In the genomic region with DNA sequence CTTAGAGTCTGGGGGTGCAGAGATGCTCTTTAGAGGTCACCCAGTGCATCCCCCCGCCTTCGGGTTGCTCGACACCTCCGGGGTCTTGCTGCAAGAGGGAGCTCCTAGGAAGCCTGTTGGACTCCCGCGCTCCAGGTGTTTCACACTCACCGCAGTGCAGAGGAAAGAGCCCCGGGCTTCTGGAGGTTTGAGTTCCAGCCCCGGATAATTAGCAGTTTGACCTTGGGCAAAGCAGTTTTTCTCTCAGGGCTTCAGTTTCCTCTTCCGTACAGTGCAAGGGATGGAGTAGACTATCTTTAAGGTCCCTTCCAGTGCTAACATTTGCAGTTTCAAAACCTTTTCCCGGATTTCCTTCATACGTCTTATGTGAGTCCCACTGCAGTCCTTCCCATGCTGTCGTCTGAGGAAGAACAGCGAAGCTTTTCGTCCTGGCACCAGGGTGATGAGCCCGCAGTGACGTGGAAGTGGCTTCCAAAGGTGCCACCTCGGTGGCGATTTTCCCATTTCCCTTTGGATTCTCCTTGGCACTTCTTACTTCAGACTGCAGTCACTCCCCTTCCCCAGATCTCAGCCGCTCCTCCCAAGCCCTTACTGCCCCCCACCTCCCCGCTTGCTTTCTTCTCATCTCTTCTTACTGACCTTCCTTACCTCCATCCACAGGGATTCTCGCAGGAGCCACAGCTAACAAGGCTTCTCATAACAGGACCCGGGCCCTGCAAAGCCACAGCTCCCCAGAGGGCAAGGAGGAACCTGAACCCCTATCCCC, we compare ENCODE assay signal across 8 cellular contexts. TPM values are rescaled to one million over a fixed set of nuclear protein-coding genes. Genes with fewer than 3 reads are reported as not detected.
DNase-seq lines count a peak whose midpoint lies in the region; ATAC-seq, FAIRE-seq and TF ChIP-seq lines count a peak whose summit lies in the region.

No MANE protein-coding gene starts in this region.

- BruUV-seq in GM12878 (replicated peaks; lab: Mats Ljungman, UMichigan), result no TSS peak

- no peak for ATAC-seq in GM12878
- no peak for ATAC-seq in right lobe of liver
- no peak for ATAC-seq in GM21619 (IDR thresholded peaks at IDR 0.05; ENCODE audit: unreplicated experiment)
- ATAC-seq in GM21529 (IDR thresholded peaks at IDR 0.05; ENCODE audit: unreplicated experiment), result no peak

- H4K20me1 ChIP-seq in BLaER1 (peaks cover 36% of the 10 kb centered on the region), GM12878 (ENCODE audit: control insufficient read depth, insufficient read depth) (no peaks in the 10 kb centered on the region)

- no peak for TF ChIP-seq CTCF in HL-60 (IDR thresholded peaks at IDR 0.05; ENCODE audit: insufficient read depth, low read length)
- TF ChIP-seq CTCF in GM12878 (IDR thresholded peaks at IDR 0.05 in 2 of 3, conservative IDR thresholded peaks at IDR 0.05 in 1 of 3; ENCODE audit: control insufficient read depth in 2 of 3, extremely low read depth in 1 of 3, insufficient read depth in 1 of 3, low read depth in 3 of 3, low read length in 3 of 3), result no peak
- TF ChIP-seq CTCF in right lobe of liver (IDR thresholded peaks at IDR 0.05), result no peak
- TF ChIP-seq CTCF in transverse colon (IDR thresholded peaks at IDR 0.05), result no peak

- H3K36me3 ChIP-seq in BLaER1, result peaks cover 49% of the 10 kb centered on the region
- peaks cover 20% of the 10 kb centered on the region in 2 experiments for H3K36me3 ChIP-seq in GM12878 (ENCODE audit: control insufficient read depth in 2 of 2, insufficient read depth in 2 of 2, low read length in 1 of 2)
- H3K36me3 ChIP-seq in right lobe of liver, result peaks cover 6 to 41% (median 25%) of the 10 kb centered on the region in 4 donors
- H3K36me3 ChIP-seq in transverse colon, result peaks cover 0 to 28% (median 13%) of the 10 kb centered on the region in 4 donors

- TF ChIP-seq EP300 in GM12878 (IDR thresholded peaks at IDR 0.05; ENCODE audit: borderline replicate concordance in 1 of 2, control insufficient read depth in 1 of 2, low read depth in 2 of 2, low read length in 2 of 2) (no peak), transverse colon (IDR thresholded peaks at IDR 0.05; ENCODE audit: low read depth) (no peak)

- no peak for FAIRE-seq in GM12878 (lab: Jason Lieb, UNC)

- H2AFZ ChIP-seq in GM12878 (ENCODE audit: control insufficient read depth, low read depth, low read length), result peak overlapping the region; percentile 66

- DNase-seq in HL-60 (ENCODE audit: low read depth in 1 of 2, low spot score in 1 of 2), result peak in 1 of 2 experiments; percentile 21
- DNase-seq in GM12878 (ENCODE audit: low read depth, low spot score), result no peak
- DNase-seq in right lobe of liver, result no peak
- DNase-seq in transverse colon, result peak; percentile 43
- DNase-seq in NCI-H2196 (lab: John Stamatoyannopoulos, UW; ENCODE audit: unreplicated experiment), result no peak

- TF ChIP-seq RAD21 in GM12878 (IDR thresholded peaks at IDR 0.05; ENCODE audit: insufficient read depth, low read depth, low read length), result no peak

- intact Hi-C loops in GM12878 (cut with micrococcal nuclease; ENCODE audit: unreplicated experiment), result loop anchor here (1.0 to 5.0 kb wide), 3 partner anchors 84 to 296 kb away; partner anchors contain the start of genes CNOT9 and USP37
- intact Hi-C loops in right lobe of liver (cut with DNase I), result no loop called here
- intact Hi-C loops in transverse colon (cut with DNase I; ENCODE audit: low total_unique reads), result loop anchor here (1.0 kb wide), 1 partner anchor 125 kb away; no protein-coding TSS in a partner anchor

- RAD21 ChIA-PET in GM12878 (lab: Charles Lee; ENCODE audit: unreplicated experiment), result interaction anchor here (0.7 to 7.3 kb wide), 27 partner anchors 9 to 417 kb away, joined by 3 to 141 read pairs (median 4); partner anchors contain the start of genes BCS1L, CATIP, CTDSP1 and TMBIM1

- H3K27me3 ChIP-seq in BLaER1, result no peaks in the 10 kb centered on the region
- no peaks in the 10 kb centered on the region for H3K27me3 ChIP-seq in HL-60 (ENCODE audit: insufficient read depth, poor library complexity, severe bottlenecking)
- no peaks in the 10 kb centered on the region for H3K27me3 ChIP-seq in GM12878 (replicated peaks in 1 of 2; ENCODE audit: control insufficient read depth in 2 of 2, insufficient read depth in 2 of 2, low read length in 1 of 2)
- no peaks in the 10 kb centered on the region for H3K27me3 ChIP-seq in right lobe of liver
- H3K27me3 ChIP-seq in transverse colon, result no peaks in the 10 kb centered on the region

- H3K4me2 ChIP-seq in BLaER1 (peak overlapping the region; percentile 94), GM12878 (ENCODE audit: control insufficient read depth, insufficient read depth) (peak overlapping the region; percentile 90)

- H3K9me3 ChIP-seq in BLaER1 (no peaks in the 10 kb centered on the region), GM12878 (replicated peaks; ENCODE audit: control insufficient read depth, insufficient read depth, low read length) (no peaks in the 10 kb centered on the region), right lobe of liver (no peaks in the 10 kb centered on the region), transverse colon (no peaks in the 10 kb centered on the region)

- 2% methylated on average over 23 of the region's 23 CpGs for WGBS in GM12878 (ENCODE audit: insufficient coverage, insufficient replicate concordance, low lambda C conversion rate, missing lambda C conversion rate)
- 4% methylated on average over 23 of the region's 23 CpGs for WGBS in right lobe of liver (ENCODE audit: insufficient coverage, low coverage, low lambda C conversion rate, missing lambda C conversion rate)
- WGBS in transverse colon (ENCODE audit: low coverage in 1 of 2), 2 donors, result 4% methylated on average over 14 to 23 of the region's 23 CpGs

- no peak for TF ChIP-seq POLR2A in GM12878 (IDR thresholded peaks at IDR 0.05; ENCODE audit: low read depth, low read length)
- TF ChIP-seq POLR2A in right lobe of liver (IDR thresholded peaks at IDR 0.05), result no peak
- peak; percentile 6 for TF ChIP-seq POLR2A in transverse colon (IDR thresholded peaks at IDR 0.05)

- H3K27ac ChIP-seq in BLaER1, result peak overlapping the region; percentile 55
- peak overlapping the region; percentile 64 for H3K27ac ChIP-seq in HL-60 (replicated peaks)
- peak overlapping the region; percentile 36 for H3K27ac ChIP-seq in GM12878 (ENCODE audit: control insufficient read depth, insufficient read depth)
- peak overlapping the region in 2 of 3 donors; percentile 45 to 52 for H3K27ac ChIP-seq in right lobe of liver
- H3K27ac ChIP-seq in transverse colon, result peak overlapping the region; percentile 85 to 89 (median 88)

- H3K79me2 ChIP-seq in GM12878 (ENCODE audit: control insufficient read depth, insufficient read depth, low read length), result peaks cover 19% of the 10 kb centered on the region

- H3K4me3 ChIP-seq in BLaER1 (peak overlapping the region; percentile 84), HL-60 (replicated peaks; ENCODE audit: insufficient read depth, low read length) (peak overlapping the region; percentile 88), GM12878 (peak overlapping the region; percentile 88), right lobe of liver (peak overlapping the region; percentile 66 to 96 (median 95)), transverse colon (peak overlapping the region; percentile 63 to 98 (median 84))

- H3K9ac ChIP-seq in BLaER1 (peak overlapping the region; percentile 81), GM12878 (ENCODE audit: control insufficient read depth, insufficient read depth, low read length) (peak overlapping the region; percentile 65)

- H3K4me1 ChIP-seq in BLaER1 (peaks cover 39% of the 10 kb centered on the region), GM12878 (ENCODE audit: control insufficient read depth, insufficient read depth, low read length) (peaks cover 18% of the 10 kb centered on the region), right lobe of liver (peaks cover 0 to 32% (median 17%) of the 10 kb centered on the region in 4 donors), transverse colon (peaks cover 26 to 59% (median 44%) of the 10 kb centered on the region in 4 donors)

- POLR2A ChIA-PET in GM12878 (lab: Charles Lee), result interaction anchor here (0.5 to 6.8 kb wide), 18 partner anchors 13 to 806 kb away, joined by 3 to 84 read pairs (median 4); partner anchors contain the start of genes ARPC2 and TMBIM1

- SMC1A ChIA-PET in GM12878 (lab: Charles Lee; ENCODE audit: uncharacterized antibody, unreplicated experiment), result interaction anchor here (0.6 to 7.6 kb wide), 18 partner anchors 17 to 300 kb away, joined by 3 to 194 read pairs (median 4); partner anchors contain the start of genes CATIP and TMBIM1

- in situ Hi-C loops in GM12878 (cut with MboI) (no loop called here), transverse colon (cut with MboI; ENCODE audit: low pct_ligation_motif_present in 1 of 4, low pct_unique_long_range_greater_than_20kb in 1 of 4, low sequenced_read_pairs in 3 of 4) (no loop called here)

- CTCF ChIA-PET in GM12878 (lab: Yijun Ruan, JAX), result interaction anchor here (0.7 to 7.0 kb wide), 27 partner anchors 10 to 416 kb away, joined by 3 to 154 read pairs (median 6); partner anchors contain the start of genes ARPC2, CATIP, GPBAR1 and RNF25

RNA-seq across cellular contexts. Expression of gene PNKD, which starts 0.6 kb away (rescaled TPM):
- 19.8 and 82.8 TPM in 2 replicates for total RNA-seq in GM12878 (2013; cell fraction: nucleolus; rRNA removed)
- 41.9 and 42.3 TPM in 2 replicates for total RNA-seq in GM12878 (2014; rRNA removed)
- total RNA-seq in GM12878 (2014; rRNA removed; fragmentation: Illumina TruSeq; extraction: Trizol), result 27.2 and 28.5 TPM in 2 replicates
- total RNA-seq in GM12878 (2021), result 42.0 and 45.1 TPM in 2 replicates
- 23.5 TPM for polyA plus RNA-seq in GM12878 (2011; ENCODE audit: low read depth)
- 26.3 and 54.9 TPM in 2 replicates for polyA plus RNA-seq in GM12878 (2011; rRNA removed)
- polyA plus RNA-seq in GM12878 (2011; cell fraction: cytosol; rRNA removed), result 79.6 and 84.9 TPM in 2 replicates
- 82.3 and 86.2 TPM in 2 replicates for polyA plus RNA-seq in GM12878 (2011; cell fraction: nucleus; rRNA removed)
- polyA plus RNA-seq in GM12878 (2012), result 34.0 and 41.6 TPM in 2 replicates
- polyA plus RNA-seq in GM12878 (2014; fragmentation: Illumina TruSeq; extraction: Trizol), result 15.8 and 41.6 TPM in 2 replicates
- polyA plus RNA-seq in GM12878 (2014; fragmentation: Nextera tagmentation; extraction: Ambion mirVana), result 100 to 1,000 TPM in 1 of 2 experiments, 10 to 100 TPM in 1; 72.6 to 104 TPM
- polyA plus RNA-seq in GM12878 (2014; rRNA removed), result 67.7 and 72.6 TPM in 2 replicates
- polyA plus RNA-seq in GM12878 (2016; fragmentation: Nextera tagmentation; extraction: Ambion mirVana), result 100 to 1,000 TPM in 1 of 2 experiments, 10 to 100 TPM in 1; 90.9 to 106 TPM
- polyA minus RNA-seq in GM12878 (2011; rRNA and poly(A)+ RNA removed), result 14.6 and 25.1 TPM in 2 replicates
- polyA minus RNA-seq in GM12878 (2011; cell fraction: cytosol; rRNA and poly(A)+ RNA removed), result 11.8 and 12.7 TPM in 2 replicates
- polyA minus RNA-seq in GM12878 (2011; cell fraction: nucleus; rRNA and poly(A)+ RNA removed), result 11.6 and 18.2 TPM in 2 replicates
- total RNA-seq in right lobe of liver, result 100 to 1,000 TPM in 4 of 6 experiments, 10 to 100 TPM in 2; 78.5 to 137 (median 115) TPM
- 100 to 1,000 TPM in 2 of 4 donors, 10 to 100 TPM in 2; 14.3 to 111 (median 100) TPM for total RNA-seq in transverse colon

RNA-seq across cellular contexts. Expression of gene AAMP, which starts 1.0 kb away (rescaled TPM):
- 31.5 and 34.1 TPM in 2 replicates for total RNA-seq in GM12878 (2013; cell fraction: nucleolus; rRNA removed)
- total RNA-seq in GM12878 (2014; rRNA removed), result 97.1 and 114 TPM in 2 replicates
- total RNA-seq in GM12878 (2014; rRNA removed; fragmentation: Illumina TruSeq; extraction: Trizol), result 70.6 and 71.7 TPM in 2 replicates
- 64.8 and 66.3 TPM in 2 replicates for total RNA-seq in GM12878 (2021)
- 28.2 TPM for polyA plus RNA-seq in GM12878 (2011; ENCODE audit: low read depth)
- polyA plus RNA-seq in GM12878 (2011; rRNA removed), result 33.2 and 50.7 TPM in 2 replicates
- 74.8 and 117 TPM in 2 replicates for polyA plus RNA-seq in GM12878 (2011; cell fraction: cytosol; rRNA removed)
- 96.5 and 123 TPM in 2 replicates for polyA plus RNA-seq in GM12878 (2011; cell fraction: nucleus; rRNA removed)
- polyA plus RNA-seq in GM12878 (2012), result 54.1 and 62.5 TPM in 2 replicates
- 49.8 and 93.1 TPM in 2 replicates for polyA plus RNA-seq in GM12878 (2014; fragmentation: Illumina TruSeq; extraction: Trizol)
- 1 to 10 TPM; 4.4 to 5.5 TPM for polyA plus RNA-seq in GM12878 (2014; fragmentation: Nextera tagmentation; extraction: Ambion mirVana)
- 95.4 and 104 TPM in 2 replicates for polyA plus RNA-seq in GM12878 (2014; rRNA removed)
- polyA plus RNA-seq in GM12878 (2016; fragmentation: Nextera tagmentation; extraction: Ambion mirVana), result 100 to 1,000 TPM; 118 to 140 TPM
- 40.1 and 64.8 TPM in 2 replicates for polyA minus RNA-seq in GM12878 (2011; rRNA and poly(A)+ RNA removed)
- 18.0 and 22.5 TPM in 2 replicates for polyA minus RNA-seq in GM12878 (2011; cell fraction: cytosol; rRNA and poly(A)+ RNA removed)
- 23.2 and 29.2 TPM in 2 replicates for polyA minus RNA-seq in GM12878 (2011; cell fraction: nucleus; rRNA and poly(A)+ RNA removed)
- 10 to 100 TPM; 40.0 to 99.5 (median 45.2) TPM for total RNA-seq in right lobe of liver
- total RNA-seq in transverse colon, result 100 to 1,000 TPM in 3 of 4 donors, 10 to 100 TPM in 1; 96.9 to 466 (median 174) TPM

RNA-seq across cellular contexts. Expression of gene GPBAR1, which starts 10.1 kb away (rescaled TPM):
- total RNA-seq in GM12878 (2013; cell fraction: nucleolus; rRNA removed), result 0.39 and 0.77 TPM in 2 replicates
- total RNA-seq in GM12878 (2014; rRNA removed), result 0.17 TPM in 1 of 2 replicates, not detected in the other
- 0.09 TPM in 2 replicates for total RNA-seq in GM12878 (2014; rRNA removed; fragmentation: Illumina TruSeq; extraction: Trizol)
- total RNA-seq in GM12878 (2021), result 0.13 and 0.36 TPM in 2 replicates
- not detected for polyA plus RNA-seq in GM12878 (2011; ENCODE audit: low read depth)
- polyA plus RNA-seq in GM12878 (2011; rRNA removed), result 0.03 TPM in 1 of 2 replicates, not detected in the other
- 0.03 and 0.10 TPM in 2 replicates for polyA plus RNA-seq in GM12878 (2011; cell fraction: cytosol; rRNA removed)
- 0.70 and 0.92 TPM in 2 replicates for polyA plus RNA-seq in GM12878 (2011; cell fraction: nucleus; rRNA removed)
- polyA plus RNA-seq in GM12878 (2012), result 0.15 and 0.38 TPM in 2 replicates
- 0.07 and 0.10 TPM in 2 replicates for polyA plus RNA-seq in GM12878 (2014; fragmentation: Illumina TruSeq; extraction: Trizol)
- not detected for polyA plus RNA-seq in GM12878 (2014; fragmentation: Nextera tagmentation; extraction: Ambion mirVana)
- polyA plus RNA-seq in GM12878 (2014; rRNA removed), result 0.22 and 0.24 TPM in 2 replicates
- polyA plus RNA-seq in GM12878 (2016; fragmentation: Nextera tagmentation; extraction: Ambion mirVana), result under 1 TPM in 1 of 2 experiments, not detected in 1; 0.11 TPM
- 0.29 and 1.2 TPM in 2 replicates for polyA minus RNA-seq in GM12878 (2011; rRNA and poly(A)+ RNA removed)
- polyA minus RNA-seq in GM12878 (2011; cell fraction: cytosol; rRNA and poly(A)+ RNA removed), result not detected in 2 replicates
- polyA minus RNA-seq in GM12878 (2011; cell fraction: nucleus; rRNA and poly(A)+ RNA removed), result 1.9 and 3.5 TPM in 2 replicates
- total RNA-seq in right lobe of liver, result 1 to 10 TPM in 2 of 6 experiments, under 1 TPM in 4; 0.56 to 3.2 (median 0.94) TPM
- total RNA-seq in transverse colon, result 1 to 10 TPM in 2 of 4 donors, not detected in 2; 2.5 to 3.0 TPM

RNA-seq across cellular contexts. Expression of gene TMBIM1, which starts 21.4 kb away (rescaled TPM):
- 34.9 and 36.4 TPM in 2 replicates for total RNA-seq in GM12878 (2013; cell fraction: nucleolus; rRNA removed)
- total RNA-seq in GM12878 (2014; rRNA removed) (35.6 and 40.0 TPM in 2 replicates), GM12878 (2014; rRNA removed; fragmentation: Illumina TruSeq; extraction: Trizol) (16.8 and 17.0 TPM in 2 replicates), GM12878 (2021) (26.9 and 34.6 TPM in 2 replicates), right lobe of liver (100 to 1,000 TPM; 101 to 160 (median 126) TPM), transverse colon (100 to 1,000 TPM in 3 of 4 donors, 10 to 100 TPM in 1; 80.0 to 356 (median 200) TPM)
- polyA plus RNA-seq in GM12878 (2011; ENCODE audit: low read depth), result 19.0 TPM
- polyA plus RNA-seq in GM12878 (2011; rRNA removed) (23.5 and 38.3 TPM in 2 replicates), GM12878 (2014; fragmentation: Illumina TruSeq; extraction: Trizol) (26.5 and 27.0 TPM in 2 replicates), GM12878 (2014; fragmentation: Nextera tagmentation; extraction: Ambion mirVana) (10 to 100 TPM in 1 of 2 experiments, 1 to 10 TPM in 1; 6.1 to 11.7 TPM), GM12878 (2014; rRNA removed) (15.7 and 23.3 TPM in 2 replicates), GM12878 (2016; fragmentation: Nextera tagmentation; extraction: Ambion mirVana) (10 to 100 TPM; 25.4 to 30.6 TPM)
- polyA plus RNA-seq in GM12878 (2011; cell fraction: cytosol; rRNA removed), result 51.8 and 64.4 TPM in 2 replicates
- 46.9 and 55.2 TPM in 2 replicates for polyA plus RNA-seq in GM12878 (2011; cell fraction: nucleus; rRNA removed)
- polyA plus RNA-seq in GM12878 (2012), result 34.2 and 49.8 TPM in 2 replicates
- 38.6 and 47.2 TPM in 2 replicates for polyA minus RNA-seq in GM12878 (2011; rRNA and poly(A)+ RNA removed)
- 12.0 and 13.7 TPM in 2 replicates for polyA minus RNA-seq in GM12878 (2011; cell fraction: cytosol; rRNA and poly(A)+ RNA removed)
- 9.4 and 10.2 TPM in 2 replicates for polyA minus RNA-seq in GM12878 (2011; cell fraction: nucleus; rRNA and poly(A)+ RNA removed)

RNA-seq across cellular contexts. Expression of gene ARPC2, which starts 53.9 kb away (rescaled TPM):
- total RNA-seq in GM12878 (2013; cell fraction: nucleolus; rRNA removed), result 476 and 481 TPM in 2 replicates
- total RNA-seq in GM12878 (2014; rRNA removed), result 467 and 490 TPM in 2 replicates
- total RNA-seq in GM12878 (2014; rRNA removed; fragmentation: Illumina TruSeq; extraction: Trizol), result 515 and 534 TPM in 2 replicates
- 421 and 440 TPM in 2 replicates for total RNA-seq in GM12878 (2021)
- 353 TPM for polyA plus RNA-seq in GM12878 (2011; ENCODE audit: low read depth)
- 816 and 944 TPM in 2 replicates for polyA plus RNA-seq in GM12878 (2011; rRNA removed)
- polyA plus RNA-seq in GM12878 (2011; cell fraction: cytosol; rRNA removed), result 507 and 628 TPM in 2 replicates
- polyA plus RNA-seq in GM12878 (2011; cell fraction: nucleus; rRNA removed), result 360 and 459 TPM in 2 replicates
- polyA plus RNA-seq in GM12878 (2012), result 357 and 396 TPM in 2 replicates
- polyA plus RNA-seq in GM12878 (2014; fragmentation: Illumina TruSeq; extraction: Trizol), result 707 and 841 TPM in 2 replicates
- 100 to 1,000 TPM; 711 to 735 TPM for polyA plus RNA-seq in GM12878 (2014; fragmentation: Nextera tagmentation; extraction: Ambion mirVana)
- polyA plus RNA-seq in GM12878 (2014; rRNA removed), result 524 and 584 TPM in 2 replicates
- polyA plus RNA-seq in GM12878 (2016; fragmentation: Nextera tagmentation; extraction: Ambion mirVana), result 100 to 1,000 TPM; 963 to 980 TPM
- 378 and 382 TPM in 2 replicates for polyA minus RNA-seq in GM12878 (2011; rRNA and poly(A)+ RNA removed)
- polyA minus RNA-seq in GM12878 (2011; cell fraction: cytosol; rRNA and poly(A)+ RNA removed), result 165 and 198 TPM in 2 replicates
- polyA minus RNA-seq in GM12878 (2011; cell fraction: nucleus; rRNA and poly(A)+ RNA removed), result 146 and 227 TPM in 2 replicates
- total RNA-seq in right lobe of liver, result 100 to 1,000 TPM in 1 of 6 experiments, 10 to 100 TPM in 5; 54.9 to 110 (median 78.1) TPM
- total RNA-seq in transverse colon, result 100 to 1,000 TPM in 3 of 4 donors, 10 to 100 TPM in 1; 65.5 to 343 (median 275) TPM

Comparison
In these comparisons a context has a peak if more than half of its experiments do, and no peak if none do; other contexts are left out.
1. H3K27ac ChIP-seq: peak in every context shown above with its lines; median percentile 88 in transverse colon; 64 in HL-60; 55 in BLaER1; 48 in right lobe of liver; 36 in GM12878.
2. intact Hi-C loops: an anchor here in GM12878 (1.0 to 5.0 kb wide) and transverse colon (1.0 kb wide); none called in right lobe of liver.